Comparison of ENCODE assay signal across 8 cellular contexts in the genomic region with DNA sequence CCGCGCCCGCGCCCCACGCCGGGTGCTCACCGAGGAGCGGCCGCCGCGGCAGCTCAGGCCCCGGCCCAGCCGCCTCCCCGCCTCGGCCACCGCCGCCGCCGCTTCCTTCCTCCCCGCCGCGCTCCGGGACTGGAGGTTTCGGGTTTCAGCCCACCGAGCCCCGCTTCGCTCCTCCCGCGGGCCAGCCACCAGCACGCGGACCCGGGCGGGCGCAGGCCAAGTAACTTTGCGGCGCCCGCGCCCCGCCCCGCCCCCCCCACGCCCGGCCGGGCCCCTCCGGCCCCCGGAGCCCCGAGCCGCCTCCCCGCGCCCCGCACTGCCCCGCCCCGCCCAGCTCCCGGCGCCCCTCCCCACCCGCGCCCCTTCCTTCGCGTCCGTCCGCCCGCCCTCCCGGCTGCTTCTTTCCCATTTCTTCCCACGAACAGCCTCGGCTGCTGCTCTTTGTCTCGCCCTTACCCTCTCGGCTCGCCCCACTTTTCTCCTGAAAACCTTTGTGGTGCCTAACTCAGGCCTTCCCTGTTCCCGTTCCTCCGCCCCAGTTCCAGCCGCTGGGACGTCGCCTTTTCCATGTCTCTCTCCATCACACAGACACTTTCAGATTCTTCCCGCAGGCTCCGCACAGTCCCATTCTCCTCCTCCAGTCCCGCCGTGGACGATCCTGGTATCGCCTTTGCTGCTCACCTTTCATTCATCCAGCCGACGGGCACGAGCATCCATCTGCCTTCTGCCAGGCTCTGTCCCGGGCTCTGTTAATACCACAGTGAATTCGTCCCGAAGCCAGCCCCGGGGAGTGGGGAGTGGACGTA. TPM values are rescaled to one million over a fixed set of nuclear protein-coding genes. Genes with fewer than 3 reads are reported as not detected.
DNase-seq lines count a peak whose midpoint lies in the region; ATAC-seq, FAIRE-seq and TF ChIP-seq lines count a peak whose summit lies in the region.

A gene with protein sequence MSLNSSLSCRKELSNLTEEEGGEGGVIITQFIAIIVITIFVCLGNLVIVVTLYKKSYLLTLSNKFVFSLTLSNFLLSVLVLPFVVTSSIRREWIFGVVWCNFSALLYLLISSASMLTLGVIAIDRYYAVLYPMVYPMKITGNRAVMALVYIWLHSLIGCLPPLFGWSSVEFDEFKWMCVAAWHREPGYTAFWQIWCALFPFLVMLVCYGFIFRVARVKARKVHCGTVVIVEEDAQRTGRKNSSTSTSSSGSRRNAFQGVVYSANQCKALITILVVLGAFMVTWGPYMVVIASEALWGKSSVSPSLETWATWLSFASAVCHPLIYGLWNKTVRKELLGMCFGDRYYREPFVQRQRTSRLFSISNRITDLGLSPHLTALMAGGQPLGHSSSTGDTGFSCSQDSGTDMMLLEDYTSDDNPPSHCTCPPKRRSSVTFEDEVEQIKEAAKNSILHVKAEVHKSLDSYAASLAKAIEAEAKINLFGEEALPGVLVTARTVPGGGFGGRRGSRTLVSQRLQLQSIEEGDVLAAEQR (minus strand): TSS at position 222 of the 806 bp plus-strand sequence. CDS start 32,080 bp downstream, outside the sequence.

- WGBS in K562 (ENCODE audit: insufficient coverage, low coverage, missing lambda C conversion rate), result 26% methylated on average over 29 of the region's 86 CpGs
- WGBS in prostate gland, result under 1% methylated on average over 52 of the region's 86 CpGs

- peak within 1 kb of the TSS; percentile 76 for H3K4me2 ChIP-seq in K562 (ENCODE audit: insufficient read depth, low read length)

- H4K20me1 ChIP-seq in K562 (replicated peaks; ENCODE audit: control insufficient read depth, insufficient read depth, low read length), result no peaks in the 10 kb centered on the region

- H3K4me3 ChIP-seq in K562, result peak within 1 kb of the TSS; percentile 49
- H3K4me3 ChIP-seq in prostate gland, result peak within 1 kb of the TSS; percentile 63 to 70

- peak within 1 kb of the TSS; percentile 90 for H2AFZ ChIP-seq in K562 (ENCODE audit: low read depth, low read length)

- TF ChIP-seq CTCF in K562 (IDR thresholded peaks at IDR 0.05 in 2 of 3, conservative IDR thresholded peaks at IDR 0.05 in 1 of 3; ENCODE audit: insufficient read depth in 2 of 3, low read depth in 1 of 3, low read length in 3 of 3) (no peak), prostate gland (IDR thresholded peaks at IDR 0.05) (no peak)

- in situ Hi-C loops in K562 (cut with MboI), result no loop called here

- peak within 1 kb of the TSS; percentile 19 to 91; a peak in 3 of 4 replicates for H3K9ac ChIP-seq in K562 (ENCODE audit: insufficient read depth in 1 of 2, low read depth in 2 of 2, low read length in 2 of 2)

- H3K27me3 ChIP-seq in K562 (ENCODE audit: control insufficient read depth in 2 of 2, insufficient read depth in 2 of 2, low read length in 2 of 2), result peaks cover 2 to 18% of the 10 kb centered on the region in 2 experiments; a peak in 3 of 5 replicates
- H3K27me3 ChIP-seq in prostate gland (replicated peaks; ENCODE audit: insufficient read depth), result no peaks in the 10 kb centered on the region

- DNase-seq in COR-L47 (lab: John Stamatoyannopoulos, UW) (peak; percentile 9), RKO (ENCODE audit: low spot score) (peak; percentile 35), K562 (ENCODE audit: extremely low read depth in 1 of 4, low spot score in 3 of 4) (peak; percentile 57 to 88 (median 76)), hepatic stellate cell (ENCODE audit: low spot score) (peak; percentile 48), prostate gland (ENCODE audit: low spot score) (peak; percentile 36), NCI-H1694 treated with DMSO at 0.1 percent for 48 hours (lab: John Stamatoyannopoulos, UW) (no peak)

- TF ChIP-seq POLR2A in K562 (conservative IDR thresholded peaks at IDR 0.05), result no peak
- TF ChIP-seq POLR2A in prostate gland (IDR thresholded peaks at IDR 0.05), result no peak

- intact Hi-C loops in K562 (cut with micrococcal nuclease), result no loop called here
- intact Hi-C loops in prostate gland (cut with DNase I), result loop anchor here (5.0 kb wide), 1 partner anchor 45 kb away; no protein-coding TSS in a partner anchor

- H3K79me2 ChIP-seq in K562 (ENCODE audit: control insufficient read depth, insufficient read depth, low read length), result no peaks in the 10 kb centered on the region

- POLR2A ChIA-PET in K562 (lab: Yijun Ruan, JAX), result interaction anchor here (1.0 kb wide), 1 partner anchor 12 kb away, joined by 3 read pairs; no protein-coding TSS in a partner anchor

- BruUV-seq in K562 (replicated peaks; lab: Mats Ljungman, UMichigan), result no TSS peak

- ATAC-seq in HG02678 (IDR thresholded peaks at IDR 0.05; ENCODE audit: unreplicated experiment) (peak; percentile 44), K562 (peak; percentile 76), GM21737 (IDR thresholded peaks at IDR 0.05; ENCODE audit: unreplicated experiment) (no peak)

- no peaks in the 10 kb centered on the region for H3K36me3 ChIP-seq in K562 (ENCODE audit: control insufficient read depth, insufficient read depth, low read length)
- H3K36me3 ChIP-seq in prostate gland, result no peaks in the 10 kb centered on the region

- no peaks in the 10 kb centered on the region for H3K9me1 ChIP-seq in K562 (ENCODE audit: control insufficient read depth, insufficient read depth, low read length)

- TF ChIP-seq EP300 in K562 (IDR thresholded peaks at IDR 0.05; ENCODE audit: low read length), result no peak

- H3K4me1 ChIP-seq in K562 (replicated peaks in 1 of 2; ENCODE audit: control insufficient read depth in 2 of 2, insufficient read depth in 2 of 2, low read length in 2 of 2) (peaks cover 15 to 19% of the 10 kb centered on the region in 2 experiments; a peak in 4 of 5 replicates), prostate gland (replicated peaks) (no peaks in the 10 kb centered on the region)

- no peak for TF ChIP-seq RAD21 in K562 (CRISPR knock-in tag; conservative IDR thresholded peaks at IDR 0.05 in 1 of 2, IDR thresholded peaks at IDR 0.05 in 1 of 2)

- CTCF ChIA-PET in K562 (lab: Yijun Ruan, JAX; ENCODE audit: low intra/inter-chr PET ratio), result interaction anchor here (0.6 kb wide), 1 partner anchor 192 kb away, joined by 4 read pairs; no protein-coding TSS in a partner anchor

- FAIRE-seq in K562 (lab: Jason Lieb, UNC), result no peak

- H3K27ac ChIP-seq in K562 (ENCODE audit: extremely low read depth, low read depth, low read length) (no peak within 1 kb of the TSS; the same call in 2 of the 3 replicates), prostate gland (peak within 1 kb of the TSS; percentile 86 to 87)

- no peaks in the 10 kb centered on the region for H3K9me3 ChIP-seq in K562 (replicated peaks; ENCODE audit: control insufficient read depth, insufficient read depth, low read depth, low read length)
- no peaks in the 10 kb centered on the region for H3K9me3 ChIP-seq in prostate gland

TF ChIP-seq in K562, 482 proteins besides CTCF, POLR2A, EP300 and RAD21 (continues in another document):
- TF ChIP-seq, protein P1, sequence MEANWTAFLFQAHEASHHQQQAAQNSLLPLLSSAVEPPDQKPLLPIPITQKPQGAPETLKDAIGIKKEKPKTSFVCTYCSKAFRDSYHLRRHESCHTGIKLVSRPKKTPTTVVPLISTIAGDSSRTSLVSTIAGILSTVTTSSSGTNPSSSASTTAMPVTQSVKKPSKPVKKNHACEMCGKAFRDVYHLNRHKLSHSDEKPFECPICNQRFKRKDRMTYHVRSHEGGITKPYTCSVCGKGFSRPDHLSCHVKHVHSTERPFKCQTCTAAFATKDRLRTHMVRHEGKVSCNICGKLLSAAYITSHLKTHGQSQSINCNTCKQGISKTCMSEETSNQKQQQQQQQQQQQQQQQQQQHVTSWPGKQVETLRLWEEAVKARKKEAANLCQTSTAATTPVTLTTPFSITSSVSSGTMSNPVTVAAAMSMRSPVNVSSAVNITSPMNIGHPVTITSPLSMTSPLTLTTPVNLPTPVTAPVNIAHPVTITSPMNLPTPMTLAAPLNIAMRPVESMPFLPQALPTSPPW (CRISPR knock-in tag; IDR thresholded peaks at IDR 0.05), result 0 out of 2 replicates have a peak, but pooled peaks have one; percentile 17
- TF ChIP-seq PHF8 (IDR thresholded peaks at IDR 0.05; ENCODE audit: borderline replicate concordance, low read length) (peak; percentile 8; the same call in 1 of the 2 replicates), ZBTB7A (IDR thresholded peaks at IDR 0.05; ENCODE audit: borderline replicate concordance, control insufficient read depth, low read depth, low read length) (peak; percentile 59; the same call in 1 of the 2 replicates), RBM17 (IDR thresholded peaks at IDR 0.05; ENCODE audit: borderline replicate concordance, low read depth, low read length) (no peak)
- TF ChIP-seq, protein P2, sequence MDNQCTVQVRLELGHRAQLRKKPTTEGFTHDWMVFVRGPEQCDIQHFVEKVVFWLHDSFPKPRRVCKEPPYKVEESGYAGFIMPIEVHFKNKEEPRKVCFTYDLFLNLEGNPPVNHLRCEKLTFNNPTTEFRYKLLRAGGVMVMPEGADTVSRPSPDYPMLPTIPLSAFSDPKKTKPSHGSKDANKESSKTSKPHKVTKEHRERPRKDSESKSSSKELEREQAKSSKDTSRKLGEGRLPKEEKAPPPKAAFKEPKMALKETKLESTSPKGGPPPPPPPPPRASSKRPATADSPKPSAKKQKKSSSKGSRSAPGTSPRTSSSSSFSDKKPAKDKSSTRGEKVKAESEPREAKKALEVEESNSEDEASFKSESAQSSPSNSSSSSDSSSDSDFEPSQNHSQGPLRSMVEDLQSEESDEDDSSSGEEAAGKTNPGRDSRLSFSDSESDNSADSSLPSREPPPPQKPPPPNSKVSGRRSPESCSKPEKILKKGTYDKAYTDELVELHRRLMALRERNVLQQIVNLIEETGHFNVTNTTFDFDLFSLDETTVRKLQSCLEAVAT (IDR thresholded peaks at IDR 0.05), result 0 out of 4 replicates have a peak, but pooled peaks of 1 of the 2 experiments have one; percentile 33

RNA-seq across cellular contexts. Expression of the gene that starts here (rescaled TPM):
- 1.4 and 3.6 TPM in 2 replicates for total RNA-seq in K562 (2011; cell fraction: chromatin; rRNA removed; ENCODE audit: low replicate concordance)
- 2.6 and 3.8 TPM in 2 replicates for total RNA-seq in K562 (2011; cell fraction: nucleolus; rRNA removed)
- total RNA-seq in K562 (2011; cell fraction: nucleoplasm; rRNA removed), result 2.3 and 2.6 TPM in 2 replicates
- total RNA-seq in K562 (2014; rRNA removed), result 0.45 and 1.1 TPM in 2 replicates
- total RNA-seq in K562 (2014; rRNA removed; fragmentation: Illumina TruSeq; extraction: Trizol), result 0.64 and 0.76 TPM in 2 replicates
- total RNA-seq in K562 (2015; rRNA removed; fragmentation: Illumina TruSeq; extraction: Trizol), result 0.68 and 1.0 TPM in 2 replicates
- 1.2 and 1.6 TPM in 2 replicates for total RNA-seq in K562 (2021)
- polyA plus RNA-seq in K562 (2011; rRNA removed), result 2.4 and 3.2 TPM in 2 replicates
- 3.1 and 3.3 TPM in 2 replicates for polyA plus RNA-seq in K562 (2011; cell fraction: cytosol; rRNA removed)
- 3.5 and 3.9 TPM in 2 replicates for polyA plus RNA-seq in K562 (2011; cell fraction: nucleus; rRNA removed)
- polyA plus RNA-seq in K562 (2012), result 1.5 and 1.9 TPM in 2 replicates
- 0.95 and 1.3 TPM in 2 replicates for polyA plus RNA-seq in K562 (2014; fragmentation: Illumina TruSeq; extraction: Trizol)
- under 1 TPM; 0.15 to 0.18 TPM for polyA plus RNA-seq in K562 (2014; fragmentation: Nextera tagmentation; extraction: Ambion mirVana)
- polyA plus RNA-seq in K562 (2014; rRNA removed), result 0.73 and 1.1 TPM in 2 replicates
- polyA minus RNA-seq in K562 (2011; rRNA and poly(A)+ RNA removed), result 5.4 and 5.5 TPM in 2 replicates
- 2.8 TPM in 2 replicates for polyA minus RNA-seq in K562 (2011; cell fraction: cytosol; rRNA and poly(A)+ RNA removed)
- polyA minus RNA-seq in K562 (2011; cell fraction: nucleus; rRNA and poly(A)+ RNA removed), result 2.3 and 2.8 TPM in 2 replicates
- 10 to 100 TPM in 1 of 2 donors, 1 to 10 TPM in 1; 4.5 to 23.3 TPM for total RNA-seq in prostate gland
